In genomic region chr20:3172933-3173581, GRCh38 we compare ENCODE assay signal across 1 cellular context.
A peak's percentile ranks its signal among the peaks of the same experiment; 100 is the strongest.
TF ChIP-seq lines count a peak whose summit lies in the region.

Gene LZTS3, minus strand, starts transcription at chr20:3173549. Its CDS starts 6,386 bp downstream, at chr20:3167163.

TF ChIP-seq in HepG2, 621 proteins besides CTCF, POLR2A, EP300 and RAD21 (continued from another document and continues in another):
- TF ChIP-seq AFF4 (CRISPR knock-in tag; IDR thresholded peaks at IDR 0.05) (no peak), HNF4G (IDR thresholded peaks at IDR 0.05; ENCODE audit: borderline replicate concordance, low read depth, low read length) (no peak), HNF4G (CRISPR knock-in tag; IDR thresholded peaks at IDR 0.05; ENCODE audit: borderline replicate concordance, low read depth) (0 out of 2 replicates have a peak, but pooled peaks have one; percentile 26), NCOA1 (CRISPR knock-in tag; IDR thresholded peaks at IDR 0.05) (no peak; the same call in 1 of the 2 replicates), RCOR2 (CRISPR knock-in tag; IDR thresholded peaks at IDR 0.05) (no peak), CENPBD1 (CRISPR knock-in tag; IDR thresholded peaks at IDR 0.05; ENCODE audit: borderline replicate concordance, low read depth) (no peak; the same call in 1 of the 2 replicates), SRSF4 (IDR thresholded peaks at IDR 0.05; ENCODE audit: low read depth, low read length, poor library complexity, severe bottlenecking) (peak; percentile 69), MTA1 (CRISPR knock-in tag; IDR thresholded peaks at IDR 0.05; ENCODE audit: borderline replicate concordance) (no peak), DR1 (CRISPR knock-in tag; IDR thresholded peaks at IDR 0.05) (no peak), ZNF782 (CRISPR knock-in tag; IDR thresholded peaks at IDR 0.05; ENCODE audit: borderline replicate concordance) (peak; percentile 22; the same call in 1 of the 2 replicates), ZNF781 (CRISPR knock-in tag; IDR thresholded peaks at IDR 0.05; ENCODE audit: borderline replicate concordance, not compliant biosample characterization) (no peak), ZNF17 (CRISPR knock-in tag; IDR thresholded peaks at IDR 0.05) (no peak), TEAD2 (CRISPR knock-in tag; IDR thresholded peaks at IDR 0.05) (no peak), NCOA5 (CRISPR knock-in tag; IDR thresholded peaks at IDR 0.05) (no peak), MIER2 (CRISPR knock-in tag; IDR thresholded peaks at IDR 0.05) (no peak), TGIF2 (CRISPR knock-in tag; IDR thresholded peaks at IDR 0.05) (no peak; the same call in 1 of the 2 replicates), ZNF652 (CRISPR knock-in tag; IDR thresholded peaks at IDR 0.05; ENCODE audit: borderline replicate concordance, low read depth) (0 out of 2 replicates have a peak, but pooled peaks have one; percentile 18), NR1H2 (CRISPR knock-in tag; IDR thresholded peaks at IDR 0.05; ENCODE audit: borderline replicate concordance, low read depth) (no peak), HES4 (CRISPR knock-in tag; IDR thresholded peaks at IDR 0.05; ENCODE audit: borderline replicate concordance) (no peak), MTF2 (CRISPR knock-in tag; IDR thresholded peaks at IDR 0.05; ENCODE audit: borderline replicate concordance) (no peak; the same call in 1 of the 2 replicates), ATF7-NPFF (CRISPR knock-in tag; IDR thresholded peaks at IDR 0.05; ENCODE audit: low read depth) (no peak; the same call in 1 of the 2 replicates), GTF3A (CRISPR knock-in tag; conservative IDR thresholded peaks at IDR 0.05) (no peak), CREM (IDR thresholded peaks at IDR 0.05) (no peak), CREM (CRISPR knock-in tag; IDR thresholded peaks at IDR 0.05) (no peak), POLR2AphosphoS2 (IDR thresholded peaks at IDR 0.05; ENCODE audit: low read depth, low read length) (no peak), ELF3 (CRISPR knock-in tag; IDR thresholded peaks at IDR 0.05) (no peak; the same call in 1 of the 2 replicates), SP1 (IDR thresholded peaks at IDR 0.05) (no peak), SP1 (CRISPR knock-in tag; IDR thresholded peaks at IDR 0.05) (no peak; the same call in 1 of the 2 replicates), ZNF737 (CRISPR knock-in tag; IDR thresholded peaks at IDR 0.05; ENCODE audit: borderline replicate concordance) (no peak), MED1 (CRISPR knock-in tag; IDR thresholded peaks at IDR 0.05) (peak; percentile 49), TBX2 (CRISPR knock-in tag; IDR thresholded peaks at IDR 0.05; ENCODE audit: borderline replicate concordance) (no peak), NFKBIZ (CRISPR knock-in tag; IDR thresholded peaks at IDR 0.05) (peak; percentile 3; the same call in 1 of the 2 replicates), ATF2 (CRISPR knock-in tag; IDR thresholded peaks at IDR 0.05) (peak; percentile 81), ZNF773 (CRISPR knock-in tag; IDR thresholded peaks at IDR 0.05; ENCODE audit: borderline replicate concordance) (peak; percentile 17; the same call in 1 of the 2 replicates), NFKB2 (CRISPR knock-in tag; IDR thresholded peaks at IDR 0.05; ENCODE audit: borderline replicate concordance) (no peak), EHMT2 (IDR thresholded peaks at IDR 0.05; ENCODE audit: borderline replicate concordance, low read depth, low read length) (no peak), ZNF430 (CRISPR knock-in tag; IDR thresholded peaks at IDR 0.05) (0 out of 2 replicates have a peak, but pooled peaks have one; percentile 36), ZKSCAN5 (CRISPR knock-in tag; IDR thresholded peaks at IDR 0.05) (no peak), ZBTB7B (CRISPR knock-in tag; IDR thresholded peaks at IDR 0.05) (no peak)
- TF ChIP-seq, protein P1, sequence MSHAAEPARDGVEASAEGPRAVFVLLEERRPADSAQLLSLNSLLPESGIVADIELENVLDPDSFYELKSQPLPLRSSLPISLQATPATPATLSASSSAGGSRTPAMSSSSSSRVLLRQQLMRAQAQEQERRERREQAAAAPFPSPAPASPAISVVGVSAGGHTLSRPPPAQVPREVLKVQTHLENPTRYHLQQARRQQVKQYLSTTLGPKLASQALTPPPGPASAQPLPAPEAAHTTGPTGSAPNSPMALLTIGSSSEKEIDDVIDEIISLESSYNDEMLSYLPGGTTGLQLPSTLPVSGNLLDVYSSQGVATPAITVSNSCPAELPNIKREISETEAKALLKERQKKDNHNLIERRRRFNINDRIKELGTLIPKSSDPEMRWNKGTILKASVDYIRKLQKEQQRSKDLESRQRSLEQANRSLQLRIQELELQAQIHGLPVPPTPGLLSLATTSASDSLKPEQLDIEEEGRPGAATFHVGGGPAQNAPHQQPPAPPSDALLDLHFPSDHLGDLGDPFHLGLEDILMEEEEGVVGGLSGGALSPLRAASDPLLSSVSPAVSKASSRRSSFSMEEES (CRISPR knock-in tag; IDR thresholded peaks at IDR 0.05): no peak
- TF ChIP-seq, protein P2, sequence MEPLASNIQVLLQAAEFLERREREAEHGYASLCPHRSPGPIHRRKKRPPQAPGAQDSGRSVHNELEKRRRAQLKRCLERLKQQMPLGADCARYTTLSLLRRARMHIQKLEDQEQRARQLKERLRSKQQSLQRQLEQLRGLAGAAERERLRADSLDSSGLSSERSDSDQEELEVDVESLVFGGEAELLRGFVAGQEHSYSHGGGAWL (CRISPR knock-in tag; IDR thresholded peaks at IDR 0.05): peak; percentile 33; the same call in 1 of the 2 replicates
- TF ChIP-seq, protein P3, sequence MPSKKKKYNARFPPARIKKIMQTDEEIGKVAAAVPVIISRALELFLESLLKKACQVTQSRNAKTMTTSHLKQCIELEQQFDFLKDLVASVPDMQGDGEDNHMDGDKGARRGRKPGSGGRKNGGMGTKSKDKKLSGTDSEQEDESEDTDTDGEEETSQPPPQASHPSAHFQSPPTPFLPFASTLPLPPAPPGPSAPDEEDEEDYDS (CRISPR knock-in tag; IDR thresholded peaks at IDR 0.05): no peak
- TF ChIP-seq, protein P4, sequence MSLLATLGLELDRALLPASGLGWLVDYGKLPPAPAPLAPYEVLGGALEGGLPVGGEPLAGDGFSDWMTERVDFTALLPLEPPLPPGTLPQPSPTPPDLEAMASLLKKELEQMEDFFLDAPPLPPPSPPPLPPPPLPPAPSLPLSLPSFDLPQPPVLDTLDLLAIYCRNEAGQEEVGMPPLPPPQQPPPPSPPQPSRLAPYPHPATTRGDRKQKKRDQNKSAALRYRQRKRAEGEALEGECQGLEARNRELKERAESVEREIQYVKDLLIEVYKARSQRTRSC (CRISPR knock-in tag; IDR thresholded peaks at IDR 0.05; ENCODE audit: low read depth): no peak
- TF ChIP-seq, protein P5, sequence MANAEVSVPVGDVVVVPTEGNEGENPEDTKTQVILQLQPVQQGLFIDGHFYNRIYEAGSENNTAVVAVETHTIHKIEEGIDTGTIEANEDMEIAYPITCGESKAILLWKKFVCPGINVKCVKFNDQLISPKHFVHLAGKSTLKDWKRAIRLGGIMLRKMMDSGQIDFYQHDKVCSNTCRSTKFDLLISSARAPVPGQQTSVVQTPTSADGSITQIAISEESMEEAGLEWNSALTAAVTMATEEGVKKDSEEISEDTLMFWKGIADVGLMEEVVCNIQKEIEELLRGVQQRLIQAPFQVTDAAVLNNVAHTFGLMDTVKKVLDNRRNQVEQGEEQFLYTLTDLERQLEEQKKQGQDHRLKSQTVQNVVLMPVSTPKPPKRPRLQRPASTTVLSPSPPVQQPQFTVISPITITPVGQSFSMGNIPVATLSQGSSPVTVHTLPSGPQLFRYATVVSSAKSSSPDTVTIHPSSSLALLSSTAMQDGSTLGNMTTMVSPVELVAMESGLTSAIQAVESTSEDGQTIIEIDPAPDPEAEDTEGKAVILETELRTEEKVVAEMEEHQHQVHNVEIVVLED (CRISPR knock-in tag; IDR thresholded peaks at IDR 0.05; ENCODE audit: borderline replicate concordance): 0 out of 2 replicates have a peak, but pooled peaks have one; percentile 31
- TF ChIP-seq, protein P6, sequence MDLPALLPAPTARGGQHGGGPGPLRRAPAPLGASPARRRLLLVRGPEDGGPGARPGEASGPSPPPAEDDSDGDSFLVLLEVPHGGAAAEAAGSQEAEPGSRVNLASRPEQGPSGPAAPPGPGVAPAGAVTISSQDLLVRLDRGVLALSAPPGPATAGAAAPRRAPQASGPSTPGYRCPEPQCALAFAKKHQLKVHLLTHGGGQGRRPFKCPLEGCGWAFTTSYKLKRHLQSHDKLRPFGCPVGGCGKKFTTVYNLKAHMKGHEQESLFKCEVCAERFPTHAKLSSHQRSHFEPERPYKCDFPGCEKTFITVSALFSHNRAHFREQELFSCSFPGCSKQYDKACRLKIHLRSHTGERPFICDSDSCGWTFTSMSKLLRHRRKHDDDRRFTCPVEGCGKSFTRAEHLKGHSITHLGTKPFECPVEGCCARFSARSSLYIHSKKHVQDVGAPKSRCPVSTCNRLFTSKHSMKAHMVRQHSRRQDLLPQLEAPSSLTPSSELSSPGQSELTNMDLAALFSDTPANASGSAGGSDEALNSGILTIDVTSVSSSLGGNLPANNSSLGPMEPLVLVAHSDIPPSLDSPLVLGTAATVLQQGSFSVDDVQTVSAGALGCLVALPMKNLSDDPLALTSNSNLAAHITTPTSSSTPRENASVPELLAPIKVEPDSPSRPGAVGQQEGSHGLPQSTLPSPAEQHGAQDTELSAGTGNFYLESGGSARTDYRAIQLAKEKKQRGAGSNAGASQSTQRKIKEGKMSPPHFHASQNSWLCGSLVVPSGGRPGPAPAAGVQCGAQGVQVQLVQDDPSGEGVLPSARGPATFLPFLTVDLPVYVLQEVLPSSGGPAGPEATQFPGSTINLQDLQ (CRISPR knock-in tag; IDR thresholded peaks at IDR 0.05): no peak; the same call in 1 of the 2 replicates
- TF ChIP-seq, protein P7, sequence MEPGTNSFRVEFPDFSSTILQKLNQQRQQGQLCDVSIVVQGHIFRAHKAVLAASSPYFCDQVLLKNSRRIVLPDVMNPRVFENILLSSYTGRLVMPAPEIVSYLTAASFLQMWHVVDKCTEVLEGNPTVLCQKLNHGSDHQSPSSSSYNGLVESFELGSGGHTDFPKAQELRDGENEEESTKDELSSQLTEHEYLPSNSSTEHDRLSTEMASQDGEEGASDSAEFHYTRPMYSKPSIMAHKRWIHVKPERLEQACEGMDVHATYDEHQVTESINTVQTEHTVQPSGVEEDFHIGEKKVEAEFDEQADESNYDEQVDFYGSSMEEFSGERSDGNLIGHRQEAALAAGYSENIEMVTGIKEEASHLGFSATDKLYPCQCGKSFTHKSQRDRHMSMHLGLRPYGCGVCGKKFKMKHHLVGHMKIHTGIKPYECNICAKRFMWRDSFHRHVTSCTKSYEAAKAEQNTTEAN (CRISPR knock-in tag; conservative IDR thresholded peaks at IDR 0.05): peak; percentile 22; the same call in 1 of the 2 replicates
- TF ChIP-seq, protein P8, sequence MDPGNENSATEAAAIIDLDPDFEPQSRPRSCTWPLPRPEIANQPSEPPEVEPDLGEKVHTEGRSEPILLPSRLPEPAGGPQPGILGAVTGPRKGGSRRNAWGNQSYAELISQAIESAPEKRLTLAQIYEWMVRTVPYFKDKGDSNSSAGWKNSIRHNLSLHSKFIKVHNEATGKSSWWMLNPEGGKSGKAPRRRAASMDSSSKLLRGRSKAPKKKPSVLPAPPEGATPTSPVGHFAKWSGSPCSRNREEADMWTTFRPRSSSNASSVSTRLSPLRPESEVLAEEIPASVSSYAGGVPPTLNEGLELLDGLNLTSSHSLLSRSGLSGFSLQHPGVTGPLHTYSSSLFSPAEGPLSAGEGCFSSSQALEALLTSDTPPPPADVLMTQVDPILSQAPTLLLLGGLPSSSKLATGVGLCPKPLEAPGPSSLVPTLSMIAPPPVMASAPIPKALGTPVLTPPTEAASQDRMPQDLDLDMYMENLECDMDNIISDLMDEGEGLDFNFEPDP (CRISPR knock-in tag; conservative IDR thresholded peaks at IDR 0.05): no peak
- TF ChIP-seq, protein P9, sequence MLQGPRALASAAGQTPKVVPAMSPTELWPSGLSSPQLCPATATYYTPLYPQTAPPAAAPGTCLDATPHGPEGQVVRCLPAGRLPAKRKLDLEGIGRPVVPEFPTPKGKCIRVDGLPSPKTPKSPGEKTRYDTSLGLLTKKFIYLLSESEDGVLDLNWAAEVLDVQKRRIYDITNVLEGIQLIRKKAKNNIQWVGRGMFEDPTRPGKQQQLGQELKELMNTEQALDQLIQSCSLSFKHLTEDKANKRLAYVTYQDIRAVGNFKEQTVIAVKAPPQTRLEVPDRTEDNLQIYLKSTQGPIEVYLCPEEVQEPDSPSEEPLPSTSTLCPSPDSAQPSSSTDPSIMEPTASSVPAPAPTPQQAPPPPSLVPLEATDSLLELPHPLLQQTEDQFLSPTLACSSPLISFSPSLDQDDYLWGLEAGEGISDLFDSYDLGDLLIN (CRISPR knock-in tag; IDR thresholded peaks at IDR 0.05; ENCODE audit: borderline replicate concordance): no peak
